24 cellular contexts compared by ENCODE assay signal in the genomic region with DNA sequence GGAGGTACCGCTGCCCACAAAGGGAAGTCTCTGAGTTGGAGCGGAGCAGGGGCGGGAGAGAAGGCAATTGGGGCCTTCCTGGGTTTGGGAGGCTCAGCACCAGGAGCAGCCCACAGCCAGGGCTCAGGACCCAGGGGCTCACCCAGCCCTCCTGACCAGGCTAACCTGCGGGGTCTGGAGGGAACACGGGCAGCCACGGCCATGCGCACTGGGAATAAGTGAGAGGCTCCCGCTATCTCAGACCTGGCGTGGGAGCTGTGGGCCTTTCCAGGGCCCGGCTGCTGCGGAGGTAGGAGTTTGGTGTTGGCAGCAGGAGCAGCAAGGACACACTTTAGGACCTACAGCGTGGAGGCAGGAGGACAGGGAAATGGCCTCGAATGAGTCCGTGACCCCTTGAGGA.
DNase-seq lines count a peak whose midpoint lies in the region; ATAC-seq and TF ChIP-seq lines count a peak whose summit lies in the region.
"Had no signal": no experiment of that assay in that cellular context is flagged by ENCODE, and none has a peak within 500 bp of the region (broad histone marks: within the 10 kb centered on the region; RNA-seq: fewer than 3 reads in every experiment).

No MANE protein-coding gene starts in this region.

- no TSS peak for BruUV-seq in Caco-2 (replicated peaks; lab: Mats Ljungman, UMichigan)

- intact Hi-C loops in activated CD8-positive, alpha-beta T cell treated with anti-CD3 and anti-CD28 coated beads for 36 hours (cut with micrococcal nuclease): no loop called here
- intact Hi-C loops in head of caudate nucleus (cut with DNase I) (no loop called here), Caco-2 (cut with micrococcal nuclease; ENCODE audit: unreplicated experiment) (no loop called here)

- H3K9me3 ChIP-seq in Caco-2: no peaks in the 10 kb centered on the region
- H3K9me3 ChIP-seq: BE2C, MG63, SJCRH30 had no signal

- ATAC-seq in activated CD8-positive, alpha-beta T cell treated with anti-CD3 and anti-CD28 coated beads, Interleukin-2, amount 10 ng/mL, durations not matched to agents 7 days and 5 days: no peak
- ATAC-seq in activated CD8-positive, alpha-beta T cell treated with anti-CD3 and anti-CD28 coated beads for 36 hours: no peak
- ATAC-seq in memory B cell (ENCODE audit: low read depth): no peak
- ATAC-seq in stimulated activated effector memory CD8-positive, alpha-beta T cell treated with anti-CD3 and anti-CD28 coated beads, Interleukin-12 subunit alpha, Interleukin-12 subunit beta, amount 100 ng/mL, for 72 hours: no peak
- no peak for ATAC-seq in HG03039 (IDR thresholded peaks at IDR 0.05; ENCODE audit: unreplicated experiment)
- ATAC-seq: Right ventricle myocardium inferior had no signal

- POLR2A ChIA-PET in activated CD8-positive, alpha-beta T cell treated with anti-CD3 and anti-CD28 coated beads, Interleukin-2, amount 10 ng/mL, durations not matched to agents 7 days and 5 days (lab: Charles Lee): no interaction called here
- POLR2A ChIA-PET in activated CD8-positive, alpha-beta T cell treated with anti-CD3 and anti-CD28 coated beads for 36 hours (lab: Charles Lee): no interaction called here
- POLR2A ChIA-PET in Caco-2 (lab: Charles Lee): no interaction called here

- H3K27ac Mint-ChIP-seq in activated CD8-positive, alpha-beta T cell treated with anti-CD3 and anti-CD28 coated beads, Interleukin-2, amount 10 ng/mL, durations not matched to agents 7 days and 5 days: peak overlapping the region; percentile 46
- no peak overlapping the region for H3K27ac Mint-ChIP-seq in activated CD8-positive, alpha-beta T cell treated with anti-CD3 and anti-CD28 coated beads for 36 hours
- H3K27ac Mint-ChIP-seq in memory B cell (peak overlapping the region; percentile 83), Caco-2 (ENCODE audit: unreplicated experiment) (no peak overlapping the region)
- H3K27ac Mint-ChIP-seq in stimulated activated effector memory CD8-positive, alpha-beta T cell treated with anti-CD3 and anti-CD28 coated beads, Interleukin-12 subunit alpha, Interleukin-12 subunit beta, amount 100 ng/mL, for 72 hours: peak overlapping the region; percentile 60
- H3K27ac Mint-ChIP-seq: CD4-positive, alpha-beta T cell had no signal

- CTCF ChIA-PET in activated CD8-positive, alpha-beta T cell treated with anti-CD3 and anti-CD28 coated beads, Interleukin-2, amount 10 ng/mL, durations not matched to agents 7 days and 5 days (lab: Charles Lee): no interaction called here
- CTCF ChIA-PET in activated CD8-positive, alpha-beta T cell treated with anti-CD3 and anti-CD28 coated beads for 36 hours (lab: Charles Lee): no interaction called here
- CTCF ChIA-PET in Caco-2 (lab: Charles Lee): no interaction called here

- no peaks in the 10 kb centered on the region for H3K9me3 Mint-ChIP-seq in activated CD8-positive, alpha-beta T cell treated with anti-CD3 and anti-CD28 coated beads, Interleukin-2, amount 10 ng/mL, durations not matched to agents 7 days and 5 days (ENCODE audit: insufficient read depth)
- H3K9me3 Mint-ChIP-seq in activated CD8-positive, alpha-beta T cell treated with anti-CD3 and anti-CD28 coated beads for 36 hours: peaks cover 6% of the 10 kb centered on the region
- H3K9me3 Mint-ChIP-seq in memory B cell: peaks cover 12% of the 10 kb centered on the region
- H3K9me3 Mint-ChIP-seq in stimulated activated effector memory CD8-positive, alpha-beta T cell treated with anti-CD3 and anti-CD28 coated beads, Interleukin-12 subunit alpha, Interleukin-12 subunit beta, amount 100 ng/mL, for 72 hours: peaks cover 8% of the 10 kb centered on the region
- H3K9me3 Mint-ChIP-seq in Caco-2 (ENCODE audit: unreplicated experiment): peaks cover 14% of the 10 kb centered on the region

- H3K4me3 ChIP-seq in H7 (ENCODE audit: insufficient read depth, low read depth, low read length) (no peak overlapping the region), Caco-2 (ENCODE audit: low read depth, low read length) (no peak overlapping the region)
- H3K4me3 ChIP-seq: MG63, PC-9, SJCRH30 had no signal

- DNase-seq in activated CD8-positive, alpha-beta T cell treated with anti-CD3 and anti-CD28 coated beads, Interleukin-2, amount 10 ng/mL, durations not matched to agents 7 days and 5 days: no peak
- DNase-seq in activated CD8-positive, alpha-beta T cell treated with anti-CD3 and anti-CD28 coated beads for 36 hours: no peak
- DNase-seq in H7: peak; percentile 58
- DNase-seq in memory B cell (ENCODE audit: low spot score in 2 of 2): no peak
- DNase-seq in stimulated activated effector memory CD8-positive, alpha-beta T cell treated with anti-CD3 and anti-CD28 coated beads, Interleukin-12 subunit alpha, Interleukin-12 subunit beta, amount 100 ng/mL, for 72 hours (ENCODE audit: low spot score in 2 of 2): no peak
- DNase-seq in head of caudate nucleus: no peak
- no peak for DNase-seq in Caco-2
- DNase-seq: 8988T; ACHN; BE2C; CD4-positive, alpha-beta T cell; GF-D8; KG1; MG63; NCI-H1105 treated with DMSO at 0.1 percent for 48 hours; NCI-H146; NCI-H1930; NCI-H446; NCI-H524 treated with DMSO at 0.1 percent for 48 hours; NCI-H774; PC-9; SJCRH30 had no signal

- H3K4me3 Mint-ChIP-seq in activated CD8-positive, alpha-beta T cell treated with anti-CD3 and anti-CD28 coated beads, Interleukin-2, amount 10 ng/mL, durations not matched to agents 7 days and 5 days: no peak overlapping the region
- no peak overlapping the region for H3K4me3 Mint-ChIP-seq in activated CD8-positive, alpha-beta T cell treated with anti-CD3 and anti-CD28 coated beads for 36 hours
- no peak overlapping the region for H3K4me3 Mint-ChIP-seq in memory B cell
- H3K4me3 Mint-ChIP-seq in stimulated activated effector memory CD8-positive, alpha-beta T cell treated with anti-CD3 and anti-CD28 coated beads, Interleukin-12 subunit alpha, Interleukin-12 subunit beta, amount 100 ng/mL, for 72 hours: no peak overlapping the region
- no peak overlapping the region for H3K4me3 Mint-ChIP-seq in Caco-2 (ENCODE audit: unreplicated experiment)
- H3K4me3 Mint-ChIP-seq: CD4-positive, alpha-beta T cell had no signal

- TF ChIP-seq CTCF in activated CD8-positive, alpha-beta T cell treated with anti-CD3 and anti-CD28 coated beads for 36 hours (IDR thresholded peaks at IDR 0.05): no peak
- no peak for TF ChIP-seq CTCF in Caco-2 (IDR thresholded peaks at IDR 0.05; ENCODE audit: insufficient read depth in 1 of 2, low read depth in 1 of 2, low read length in 1 of 2, severe bottlenecking in 1 of 2, unreplicated experiment in 1 of 2)

- H3K27me3 Mint-ChIP-seq in activated CD8-positive, alpha-beta T cell treated with anti-CD3 and anti-CD28 coated beads, Interleukin-2, amount 10 ng/mL, durations not matched to agents 7 days and 5 days (ENCODE audit: low read depth): no peaks in the 10 kb centered on the region
- H3K27me3 Mint-ChIP-seq in activated CD8-positive, alpha-beta T cell treated with anti-CD3 and anti-CD28 coated beads for 36 hours: no peaks in the 10 kb centered on the region
- H3K27me3 Mint-ChIP-seq in memory B cell (no peaks in the 10 kb centered on the region), Caco-2 (ENCODE audit: insufficient read depth, unreplicated experiment) (no peaks in the 10 kb centered on the region)
- H3K27me3 Mint-ChIP-seq: CD4-positive, alpha-beta T cell had no signal

- H3K36me3 ChIP-seq in H7 (replicated peaks; ENCODE audit: control insufficient read depth, insufficient read depth, low read length) (no peaks in the 10 kb centered on the region), Caco-2 (ENCODE audit: control insufficient read depth, insufficient read depth, low read length) (no peaks in the 10 kb centered on the region; the same call in 1 of the 2 replicates)
- H3K36me3 ChIP-seq: BE2C, MG63, SJCRH30 had no signal

- H3K36me3 Mint-ChIP-seq in activated CD8-positive, alpha-beta T cell treated with anti-CD3 and anti-CD28 coated beads, Interleukin-2, amount 10 ng/mL, durations not matched to agents 7 days and 5 days (ENCODE audit: low read depth): peaks cover 20% of the 10 kb centered on the region
- H3K36me3 Mint-ChIP-seq in activated CD8-positive, alpha-beta T cell treated with anti-CD3 and anti-CD28 coated beads for 36 hours (ENCODE audit: low read depth): peaks cover 6% of the 10 kb centered on the region
- no peaks in the 10 kb centered on the region for H3K36me3 Mint-ChIP-seq in memory B cell
- peaks cover 21% of the 10 kb centered on the region for H3K36me3 Mint-ChIP-seq in stimulated activated effector memory CD8-positive, alpha-beta T cell treated with anti-CD3 and anti-CD28 coated beads, Interleukin-12 subunit alpha, Interleukin-12 subunit beta, amount 100 ng/mL, for 72 hours
- peaks cover 10% of the 10 kb centered on the region for H3K36me3 Mint-ChIP-seq in Caco-2 (ENCODE audit: insufficient read depth, unreplicated experiment)

- no peaks in the 10 kb centered on the region for H3K4me1 ChIP-seq in Caco-2
- H3K4me1 ChIP-seq: BE2C, SJCRH30 had no signal

- H3K4me1 Mint-ChIP-seq in activated CD8-positive, alpha-beta T cell treated with anti-CD3 and anti-CD28 coated beads, Interleukin-2, amount 10 ng/mL, durations not matched to agents 7 days and 5 days (ENCODE audit: low read depth): no peaks in the 10 kb centered on the region
- H3K4me1 Mint-ChIP-seq in activated CD8-positive, alpha-beta T cell treated with anti-CD3 and anti-CD28 coated beads for 36 hours (ENCODE audit: low read depth): peaks cover 7% of the 10 kb centered on the region
- peaks cover 17% of the 10 kb centered on the region for H3K4me1 Mint-ChIP-seq in memory B cell
- peaks cover 14% of the 10 kb centered on the region for H3K4me1 Mint-ChIP-seq in stimulated activated effector memory CD8-positive, alpha-beta T cell treated with anti-CD3 and anti-CD28 coated beads, Interleukin-12 subunit alpha, Interleukin-12 subunit beta, amount 100 ng/mL, for 72 hours
- H3K4me1 Mint-ChIP-seq in Caco-2 (ENCODE audit: low read depth, unreplicated experiment): no peaks in the 10 kb centered on the region

- H3K27me3 ChIP-seq in H7 (ENCODE audit: control insufficient read depth, insufficient read depth, low read length): no peaks in the 10 kb centered on the region
- no peaks in the 10 kb centered on the region for H3K27me3 ChIP-seq in Caco-2 (replicated peaks; ENCODE audit: control insufficient read depth, insufficient read depth, low read length)
- H3K27me3 ChIP-seq: BE2C, MG63, SJCRH30 had no signal

Comparison
In these comparisons a context has a peak if more than half of its experiments do, and no peak if none do; other contexts are left out.
1. H3K27ac Mint-ChIP-seq: peak in activated CD8-positive, alpha-beta T cell treated with anti-CD3 and anti-CD28 coated beads, Interleukin-2, amount 10 ng/mL, durations not matched to agents 7 days and 5 days (single experiment), memory B cell (single experiment) and stimulated activated effector memory CD8-positive, alpha-beta T cell treated with anti-CD3 and anti-CD28 coated beads, Interleukin-12 subunit alpha, Interleukin-12 subunit beta, amount 100 ng/mL, for 72 hours (single experiment); none in activated CD8-positive, alpha-beta T cell treated with anti-CD3 and anti-CD28 coated beads for 36 hours (single experiment) and Caco-2 (single experiment).